ENCODE assay signal across 1 cellular context in genomic region chr6:159036673-159037072, GRCh38.
TF ChIP-seq lines count a peak whose summit lies in the region.

No MANE protein-coding gene starts in this region.

TF ChIP-seq in IMR-90, 13 proteins besides CTCF, POLR2A, EP300 and RAD21 (continued from another document):
- TF ChIP-seq ELK1 (IDR thresholded peaks at IDR 0.05; ENCODE audit: borderline replicate concordance, low read depth, low read length) (no peak), FOS (IDR thresholded peaks at IDR 0.05; ENCODE audit: low read depth, low read length) (no peak), MAZ (IDR thresholded peaks at IDR 0.05; ENCODE audit: borderline replicate concordance, low read depth, low read length) (no peak), SMC3 (IDR thresholded peaks at IDR 0.05; ENCODE audit: low read depth, low read length) (no peak), USF2 (IDR thresholded peaks at IDR 0.05; ENCODE audit: low read depth, low read length) (no peak), CHD1 (IDR thresholded peaks at IDR 0.05; ENCODE audit: low read depth, low read length) (no peak)
